Comparison of ENCODE assay signal across 23 cellular contexts in genomic region chr5:107840161-107840560, GRCh38.
DNase-seq lines count a peak whose midpoint lies in the region; ATAC-seq and TF ChIP-seq lines count a peak whose summit lies in the region.
"Had no signal": no experiment of that assay in that cellular context is flagged by ENCODE, and none has a peak within 500 bp of the region (broad histone marks: within the 10 kb centered on the region; RNA-seq: fewer than 3 reads in every experiment).

No MANE protein-coding gene starts in this region.

- no peaks in the 10 kb centered on the region for H3K36me3 Mint-ChIP-seq in endodermal cell (ENCODE audit: low read depth)
- H3K36me3 Mint-ChIP-seq: CD4-positive, alpha-beta memory T cell had no signal

- no peak for TF ChIP-seq CTCF in SK-N-SH (IDR thresholded peaks at IDR 0.05)
- TF ChIP-seq CTCF in IMR-90 (conservative IDR thresholded peaks at IDR 0.05; ENCODE audit: low read depth, low read length), result no peak
- no peak for TF ChIP-seq CTCF in endodermal cell (conservative IDR thresholded peaks at IDR 0.05)

- H3K18ac ChIP-seq in IMR-90 (ENCODE audit: low read depth, low read length) (no peak overlapping the region), neuronal stem cell (ENCODE audit: low read length) (peak overlapping the region; percentile 22)

- H3K36me3 ChIP-seq in SK-N-SH (replicated peaks in 1 of 2; ENCODE audit: control insufficient read depth in 1 of 2, insufficient read depth in 2 of 2, low read length in 1 of 2) (no peaks in the 10 kb centered on the region), IMR-90 (ENCODE audit: control insufficient read depth, insufficient read depth, low read length) (no peaks in the 10 kb centered on the region), endodermal cell (ENCODE audit: control insufficient read depth, insufficient read depth, low read length) (no peaks in the 10 kb centered on the region), neuronal stem cell (replicated peaks in 1 of 2; ENCODE audit: control insufficient read depth in 2 of 2, insufficient read depth in 2 of 2, low read length in 2 of 2) (no peaks in the 10 kb centered on the region)

- H2AFZ ChIP-seq in SK-N-SH (ENCODE audit: low read depth) (no peak overlapping the region), IMR-90 (replicated peaks; ENCODE audit: low read length, poor library complexity) (peak overlapping the region; percentile 14), neuronal stem cell (ENCODE audit: low read length) (no peak overlapping the region)
- H2AFZ ChIP-seq: GM23338 had no signal

- H3K4me3 Mint-ChIP-seq in endodermal cell, result no peak overlapping the region
- H3K4me3 Mint-ChIP-seq: CD4-positive, alpha-beta memory T cell; GM23338; H9 had no signal

- H3K4me1 ChIP-seq in SK-N-SH (ENCODE audit: control insufficient read depth in 1 of 2, insufficient read depth in 2 of 2, low read depth in 1 of 2, low read length in 1 of 2) (peaks cover 0 to 4% of the 10 kb centered on the region in 2 experiments; a peak in 1 of 4 replicates), IMR-90 (ENCODE audit: control insufficient read depth, insufficient read depth, low read length) (no peaks in the 10 kb centered on the region), endodermal cell (ENCODE audit: control insufficient read depth, insufficient read depth, low read length) (peaks cover 12% of the 10 kb centered on the region), neuronal stem cell (ENCODE audit: control insufficient read depth in 2 of 2, insufficient read depth in 1 of 2, low read depth in 1 of 2, low read length in 2 of 2) (peaks cover 0 to 3% of the 10 kb centered on the region in 2 donors)
- H3K4me1 ChIP-seq: A549 had no signal

- no peak overlapping the region for H2AK9ac ChIP-seq in IMR-90 (replicated peaks; ENCODE audit: low read depth, low read length, poor library complexity)

- H3K9me3 ChIP-seq in SK-N-SH (no peaks in the 10 kb centered on the region), IMR-90 (ENCODE audit: control insufficient read depth, insufficient read depth, low read length) (no peaks in the 10 kb centered on the region), endodermal cell (ENCODE audit: control insufficient read depth, low read length) (no peaks in the 10 kb centered on the region), neuronal stem cell (replicated peaks in 1 of 2; ENCODE audit: control insufficient read depth in 2 of 2, insufficient read depth in 1 of 2, low read depth in 1 of 2, low read length in 2 of 2) (no peaks in the 10 kb centered on the region)
- H3K9me3 ChIP-seq: A549 had no signal

- no peaks in the 10 kb centered on the region for H3F3A ChIP-seq in SK-N-SH (replicated peaks; ENCODE audit: insufficient read depth)

- H2BK12ac ChIP-seq in neuronal stem cell (ENCODE audit: low read length), result no peak overlapping the region

- in situ Hi-C loops in IMR-90 (cut with MboI; ENCODE audit: low sequenced_read_pairs), result no loop called here

- peaks cover 17% of the 10 kb centered on the region for H3K4me1 Mint-ChIP-seq in endodermal cell
- H3K4me1 Mint-ChIP-seq: CD4-positive, alpha-beta memory T cell had no signal

- H2BK120ac ChIP-seq in IMR-90 (ENCODE audit: low read depth, low read length) (no peak overlapping the region), neuronal stem cell (ENCODE audit: low read depth, low read length) (no peak overlapping the region)

- H4K8ac ChIP-seq in IMR-90 (ENCODE audit: low read depth in 2 of 2, low read length in 2 of 2) (no peak overlapping the region), neuronal stem cell (ENCODE audit: low read depth, low read length) (no peak overlapping the region)

- no TSS peak for BruUV-seq in IMR-90 (replicated peaks; lab: Mats Ljungman, UMichigan)

- H3K14ac ChIP-seq in IMR-90 (replicated peaks; ENCODE audit: low read depth, low read length) (no peak overlapping the region), neuronal stem cell (ENCODE audit: low read length) (no peak overlapping the region)

- H3K56ac ChIP-seq in IMR-90 (ENCODE audit: extremely low read depth, insufficient read depth, low read length), result no peak overlapping the region

- no peak overlapping the region for H2AK5ac ChIP-seq in IMR-90 (ENCODE audit: low read depth, low read length)
- H2AK5ac ChIP-seq in neuronal stem cell (ENCODE audit: low read depth, low read length), result no peak overlapping the region

- H4K20me1 ChIP-seq in SK-N-SH (ENCODE audit: insufficient read depth) (no peaks in the 10 kb centered on the region), IMR-90 (ENCODE audit: insufficient read depth, low read length) (no peaks in the 10 kb centered on the region)

- H3K27me3 ChIP-seq in SK-N-SH (ENCODE audit: insufficient read depth) (no peaks in the 10 kb centered on the region; the same call in 1 of the 2 replicates), IMR-90 (ENCODE audit: control insufficient read depth, insufficient read depth, low read length) (peaks cover 12% of the 10 kb centered on the region), endodermal cell (ENCODE audit: control insufficient read depth, insufficient read depth, low read length, poor library complexity, severe bottlenecking) (no peaks in the 10 kb centered on the region), neuronal stem cell (ENCODE audit: control insufficient read depth in 3 of 3, insufficient read depth in 3 of 3, low read depth in 1 of 3, low read length in 3 of 3) (peaks cover 0 to 20% (median 0%) of the 10 kb centered on the region in 3 experiments)

- H3K4me2 ChIP-seq in SK-N-SH (no peak overlapping the region), IMR-90 (ENCODE audit: low read depth, low read length) (no peak overlapping the region), neuronal stem cell (ENCODE audit: insufficient read depth, low read length, poor library complexity, severe bottlenecking) (no peak overlapping the region)
- H3K4me2 ChIP-seq: A549, GM23338 had no signal

- H3K27me3 Mint-ChIP-seq in endodermal cell (ENCODE audit: insufficient read depth), result peaks cover 22% of the 10 kb centered on the region

- H3K9ac ChIP-seq in SK-N-SH, result no peak overlapping the region
- no peak overlapping the region for H3K9ac ChIP-seq in IMR-90 (ENCODE audit: low read depth, low read length)
- H3K9ac ChIP-seq in endodermal cell (ENCODE audit: extremely low read depth, low read length, poor library complexity, severe bottlenecking), result no peak overlapping the region
- H3K9ac ChIP-seq in neuronal stem cell (ENCODE audit: low read depth, low read length, poor library complexity), result no peak overlapping the region

- no peak overlapping the region for H2BK15ac ChIP-seq in IMR-90 (ENCODE audit: low read depth, low read length)
- H2BK15ac ChIP-seq in neuronal stem cell (ENCODE audit: low read length), result no peak overlapping the region

- H3K9me2 ChIP-seq in SK-N-SH, result no peaks in the 10 kb centered on the region

- ATAC-seq in SK-N-SH treated with all-trans-retinoic acid at 6 μM for 48 hours (no peak), IMR-90 (ENCODE audit: low read depth) (no peak), esophagus mucosa (no peak)
- ATAC-seq: A549, GM12878, GM23338, HCT116 had no signal

- CTCF ChIA-PET in SK-N-SH (lab: Yijun Ruan, JAX) (no interaction called here), IMR-90 (lab: Yijun Ruan, JAX) (interaction anchor here (0.5 kb wide), 1 partner anchor 23 kb away, joined by 3 read pairs; no protein-coding TSS in a partner anchor)

- no peak overlapping the region for H3K27ac Mint-ChIP-seq in endodermal cell
- H3K27ac Mint-ChIP-seq: CD4-positive, alpha-beta memory T cell; GM23338; H9 had no signal

- H3K4ac ChIP-seq in IMR-90 (ENCODE audit: low read depth, low read length), result no peak overlapping the region
- H3K4ac ChIP-seq in neuronal stem cell (ENCODE audit: low read length), result no peak overlapping the region

- H3K9me3 Mint-ChIP-seq in endodermal cell, result no peaks in the 10 kb centered on the region
- H3K9me3 Mint-ChIP-seq: GM23338, H9 had no signal

- H3K27ac ChIP-seq in SK-N-SH (ENCODE audit: low read depth in 2 of 2, low read length in 1 of 2), result no peak overlapping the region
- H3K27ac ChIP-seq in IMR-90 (ENCODE audit: insufficient read depth, low read length), result no peak overlapping the region
- H3K27ac ChIP-seq in endodermal cell (ENCODE audit: low read depth, low read length), result no peak overlapping the region
- no peak overlapping the region for H3K27ac ChIP-seq in neuronal stem cell (replicated peaks; ENCODE audit: low read length)
- H3K27ac ChIP-seq: A549 had no signal

- no peak for TF ChIP-seq RAD21 in SK-N-SH (IDR thresholded peaks at IDR 0.05; ENCODE audit: low read length)
- no peak for TF ChIP-seq RAD21 in IMR-90 (IDR thresholded peaks at IDR 0.05; ENCODE audit: low read length)

- H3K4me3 ChIP-seq in SK-N-SH (ENCODE audit: low read depth in 2 of 2, low read length in 1 of 2) (no peak overlapping the region), IMR-90 (ENCODE audit: insufficient read depth, low read depth, low read length) (no peak overlapping the region), endodermal cell (ENCODE audit: low read length) (no peak overlapping the region), neuronal stem cell (ENCODE audit: low read length in 2 of 2) (no peak overlapping the region)
- H3K4me3 ChIP-seq: A549, GM12878, GM23338 had no signal

- no peak overlapping the region for H2BK5ac ChIP-seq in IMR-90 (ENCODE audit: low read depth, low read length, poor library complexity, severe bottlenecking)
- no peak overlapping the region for H2BK5ac ChIP-seq in neuronal stem cell (ENCODE audit: low read length)

- POLR2A ChIA-PET in SK-N-SH (lab: Yijun Ruan, JAX), result no interaction called here
- POLR2A ChIA-PET in IMR-90 (lab: Charles Lee; ENCODE audit: unreplicated experiment), result no interaction called here

- DNase-seq in SK-N-SH (peak; percentile 4), IMR-90 (no peak), endodermal cell (peak; percentile 67), neuronal stem cell (ENCODE audit: low spot score) (no peak), NCI-H1105 treated with DMSO at 0.1 percent for 48 hours (lab: John Stamatoyannopoulos, UW) (no peak)
- DNase-seq in activated CD4-positive, alpha-beta T cell treated with anti-CD3 and anti-CD28 coated beads for 1 hour, result no peak
- DNase-seq: 8988T; ACHN; AML-193; C1 segment of cervical spinal cord; Calu3; CD4-positive, alpha-beta memory T cell; COR-L47; DMS153; EL; GDM1; H9 had no signal

- no peaks in the 10 kb centered on the region for H3K79me2 ChIP-seq in SK-N-SH (ENCODE audit: insufficient read depth)

- H4K91ac ChIP-seq in IMR-90 (ENCODE audit: insufficient read depth, low read depth, low read length), result no peak overlapping the region
- H4K91ac ChIP-seq in neuronal stem cell (ENCODE audit: low read depth, low read length, poor library complexity), result no peak overlapping the region

- H3K79me1 ChIP-seq in IMR-90 (ENCODE audit: low read depth in 1 of 2, low read length in 2 of 2) (no peaks in the 10 kb centered on the region), neuronal stem cell (ENCODE audit: low read depth, low read length) (no peaks in the 10 kb centered on the region)

- no peaks in the 10 kb centered on the region for H3K9me1 ChIP-seq in IMR-90 (ENCODE audit: insufficient read depth, low read length)

- no peak for TF ChIP-seq POLR2A in IMR-90 (IDR thresholded peaks at IDR 0.05; ENCODE audit: low read depth, low read length)

- dilution Hi-C loops in IMR-90 (cut with HindIII; ENCODE audit: low sequenced_read_pairs, unreplicated experiment), result no loop called here

- intact Hi-C loops in IMR-90 (cut with micrococcal nuclease), result no loop called here

- H4K5ac ChIP-seq in IMR-90 (ENCODE audit: low read depth, low read length), result no peak overlapping the region

- H2BK20ac ChIP-seq in IMR-90 (ENCODE audit: low read depth, low read length), result no peak overlapping the region

- TF ChIP-seq EP300 in SK-N-SH (IDR thresholded peaks at IDR 0.05; ENCODE audit: borderline replicate concordance in 1 of 2, low read depth in 1 of 2, low read length in 1 of 2), result no peak

- WGBS in SK-N-SH (ENCODE audit: low lambda C conversion rate), result 79% methylated on average over 3 of the region's 3 CpGs
- WGBS in IMR-90 (ENCODE audit: extremely low coverage in 2 of 2, insufficient read length in 1 of 2), 2 experiments, result no CpG with 5 or more reads among the region's 3 CpGs
- 74 to 88% methylated on average over 1 to 3 of the region's 3 CpGs for WGBS in endodermal cell (ENCODE audit: insufficient coverage in 1 of 2, insufficient read length in 1 of 2), 2 experiments
- WGBS in neuronal stem cell (ENCODE audit: extremely low coverage in 2 of 2, insufficient read length in 2 of 2, insufficient replicate concordance in 1 of 2), 2 donors, result no CpG with 5 or more reads among the region's 3 CpGs

- H3K23ac ChIP-seq in IMR-90 (ENCODE audit: low read depth, low read length) (no peak overlapping the region), neuronal stem cell (ENCODE audit: low read depth, low read length, poor library complexity) (no peak overlapping the region)

Comparison
In these comparisons a context has a peak if more than half of its experiments do, and no peak if none do; other contexts are left out.
1. DNase-seq: peak in SK-N-SH (single experiment) and endodermal cell (single experiment); none in IMR-90 (single experiment), neuronal stem cell (single experiment), NCI-H1105 treated with DMSO at 0.1 percent for 48 hours (single experiment) and activated CD4-positive, alpha-beta T cell treated with anti-CD3 and anti-CD28 coated beads for 1 hour (single experiment).